ENCODE assay signal across 20 cellular contexts in genomic region chr2:241082338-241083090, GRCh38. TPM values are rescaled to one million over a fixed set of nuclear protein-coding genes. Genes with fewer than 3 reads are reported as not detected.
A peak's percentile ranks its signal among the peaks of the same experiment; 100 is the strongest.
DNase-seq lines count a peak whose midpoint lies in the region; ATAC-seq and TF ChIP-seq lines count a peak whose summit lies in the region.
"Had no signal": no experiment of that assay in that cellular context is flagged by ENCODE, and none has a peak within 500 bp of the region (broad histone marks: within the 10 kb centered on the region; RNA-seq: fewer than 3 reads in every experiment).

No MANE protein-coding gene starts in this region.

- H3K27ac Mint-ChIP-seq in activated naive CD4-positive, alpha-beta T cell treated with anti-CD3 and anti-CD28 coated beads, Interleukin-2, amount 10 ng/mL, durations not matched to agents 7 days and 5 days: peak overlapping the region; percentile 68
- H3K27ac Mint-ChIP-seq in activated CD4-positive, alpha-beta memory T cell treated with anti-CD3 and anti-CD28 coated beads for 36 hours: peak overlapping the region; percentile 30
- no peak overlapping the region for H3K27ac Mint-ChIP-seq in HFFc6

- H3K4me3 ChIP-seq in testis (no peak overlapping the region), breast epithelium (no peak overlapping the region), gastroesophageal sphincter (no peak overlapping the region)
- H3K4me3 ChIP-seq: esophagus muscularis mucosa, psoas muscle, skin epidermis had no signal

- TF ChIP-seq CTCF in testis (IDR thresholded peaks at IDR 0.05): no peak
- no peak for TF ChIP-seq CTCF in breast epithelium (IDR thresholded peaks at IDR 0.05)
- no peak for TF ChIP-seq CTCF in gastroesophageal sphincter (IDR thresholded peaks at IDR 0.05)
- TF ChIP-seq CTCF in HFFc6 (IDR thresholded peaks at IDR 0.05): no peak

- H3K9me3 Mint-ChIP-seq in activated naive CD4-positive, alpha-beta T cell treated with anti-CD3 and anti-CD28 coated beads, Interleukin-2, amount 10 ng/mL, durations not matched to agents 7 days and 5 days: no peaks in the 10 kb centered on the region
- peaks cover 4% of the 10 kb centered on the region for H3K9me3 Mint-ChIP-seq in activated CD4-positive, alpha-beta memory T cell treated with anti-CD3 and anti-CD28 coated beads for 36 hours
- H3K9me3 Mint-ChIP-seq in HFFc6: no peaks in the 10 kb centered on the region

- H3K36me3 ChIP-seq in testis (ENCODE audit: low read depth, missing control alignments): no peaks in the 10 kb centered on the region
- H3K36me3 ChIP-seq in breast epithelium: no peaks in the 10 kb centered on the region
- peaks cover 0 to 31% of the 10 kb centered on the region in 2 donors for H3K36me3 ChIP-seq in gastroesophageal sphincter

- H3K9me3 ChIP-seq in testis: no peaks in the 10 kb centered on the region
- H3K9me3 ChIP-seq in breast epithelium: no peaks in the 10 kb centered on the region
- H3K9me3 ChIP-seq in gastroesophageal sphincter: no peaks in the 10 kb centered on the region
- H3K9me3 ChIP-seq: esophagus muscularis mucosa, psoas muscle had no signal

- intact Hi-C loops in activated CD4-positive, alpha-beta memory T cell treated with anti-CD3 and anti-CD28 coated beads for 36 hours (cut with micrococcal nuclease): no loop called here
- intact Hi-C loops in testis (cut with DNase I; ENCODE audit: low total_unique reads): no loop called here
- intact Hi-C loops in breast epithelium (cut with DNase I; ENCODE audit: low total_unique reads): no loop called here

- H3K36me3 Mint-ChIP-seq in activated naive CD4-positive, alpha-beta T cell treated with anti-CD3 and anti-CD28 coated beads, Interleukin-2, amount 10 ng/mL, durations not matched to agents 7 days and 5 days: peaks cover 18% of the 10 kb centered on the region
- peaks cover 27% of the 10 kb centered on the region for H3K36me3 Mint-ChIP-seq in activated CD4-positive, alpha-beta memory T cell treated with anti-CD3 and anti-CD28 coated beads for 36 hours
- H3K36me3 Mint-ChIP-seq in HFFc6 (ENCODE audit: low read depth): peaks cover 9% of the 10 kb centered on the region

- CTCF ChIA-PET in activated naive CD4-positive, alpha-beta T cell treated with anti-CD3 and anti-CD28 coated beads, Interleukin-2, amount 10 ng/mL, durations not matched to agents 7 days and 5 days (lab: Charles Lee): interaction anchor here (0.9 kb wide), 1 partner anchor 68 kb away, joined by 3 read pairs; the partner anchor contains the start of gene PPP1R7
- CTCF ChIA-PET in activated CD4-positive, alpha-beta memory T cell treated with anti-CD3 and anti-CD28 coated beads for 36 hours (lab: Charles Lee): interaction anchor here (1.3 kb wide), 1 partner anchor 68 kb away, joined by 3 read pairs; no protein-coding TSS in a partner anchor

- peaks cover 5% of the 10 kb centered on the region for H3K4me1 Mint-ChIP-seq in activated naive CD4-positive, alpha-beta T cell treated with anti-CD3 and anti-CD28 coated beads, Interleukin-2, amount 10 ng/mL, durations not matched to agents 7 days and 5 days
- H3K4me1 Mint-ChIP-seq in activated CD4-positive, alpha-beta memory T cell treated with anti-CD3 and anti-CD28 coated beads for 36 hours (ENCODE audit: low read depth): peaks cover 2% of the 10 kb centered on the region
- H3K4me1 Mint-ChIP-seq in HFFc6 (ENCODE audit: low read depth): no peaks in the 10 kb centered on the region; the same call in 1 of the 2 replicates
- H3K4me1 Mint-ChIP-seq: CD14-positive monocyte, neural crest cell had no signal

- no peak for DNase-seq in activated naive CD4-positive, alpha-beta T cell treated with anti-CD3 and anti-CD28 coated beads, Interleukin-2, amount 10 ng/mL, durations not matched to agents 7 days and 5 days
- DNase-seq in activated naive CD4-positive, alpha-beta T cell (lab: John Stamatoyannopoulos, UW): no peak
- DNase-seq in activated CD4-positive, alpha-beta memory T cell treated with anti-CD3 and anti-CD28 coated beads for 36 hours: no peak
- peak; percentile 8 for DNase-seq in iPS-NIHi7 (ENCODE audit: extremely low spot score)
- peak; percentile 13 for DNase-seq in testis
- DNase-seq in breast epithelium (ENCODE audit: low spot score in 2 of 2): no peak
- DNase-seq in HFFc6: no peak
- DNase-seq: ACHN; DMS153; Karpas-422; left cardiac atrium; NCI-H1092 treated with DMSO at 0.1 percent for 48 hours; NCI-H510A; psoas muscle; stimulated activated CD4-positive, alpha-beta T cell treated with anti-CD3 and anti-CD28 coated beads, Interleukin-2, amount 100 ng/mL, for 48 hours had no signal

- no peaks in the 10 kb centered on the region for H3K27me3 Mint-ChIP-seq in activated naive CD4-positive, alpha-beta T cell treated with anti-CD3 and anti-CD28 coated beads, Interleukin-2, amount 10 ng/mL, durations not matched to agents 7 days and 5 days
- no peaks in the 10 kb centered on the region for H3K27me3 Mint-ChIP-seq in activated CD4-positive, alpha-beta memory T cell treated with anti-CD3 and anti-CD28 coated beads for 36 hours
- peaks cover 3% of the 10 kb centered on the region for H3K27me3 Mint-ChIP-seq in HFFc6 (ENCODE audit: insufficient read depth)

- TF ChIP-seq EP300 in gastroesophageal sphincter (IDR thresholded peaks at IDR 0.05): no peak

- H3K4me3 Mint-ChIP-seq in activated naive CD4-positive, alpha-beta T cell treated with anti-CD3 and anti-CD28 coated beads, Interleukin-2, amount 10 ng/mL, durations not matched to agents 7 days and 5 days: no peak overlapping the region
- H3K4me3 Mint-ChIP-seq in activated CD4-positive, alpha-beta memory T cell treated with anti-CD3 and anti-CD28 coated beads for 36 hours: no peak overlapping the region
- H3K4me3 Mint-ChIP-seq in HFFc6: no peak overlapping the region
- H3K4me3 Mint-ChIP-seq: CD14-positive monocyte, neural crest cell had no signal

- ATAC-seq in gastroesophageal sphincter: no peak

- POLR2A ChIA-PET in activated CD4-positive, alpha-beta memory T cell treated with anti-CD3 and anti-CD28 coated beads for 36 hours (lab: Charles Lee): no interaction called here

- H3K27ac ChIP-seq in testis (no peak overlapping the region), breast epithelium (no peak overlapping the region), gastroesophageal sphincter (no peak overlapping the region)
- H3K27ac ChIP-seq: esophagus muscularis mucosa, psoas muscle had no signal

- WGBS in testis, 2 donors: 85 to 90% methylated on average over 4 to 14 of the region's 14 CpGs
- 72% methylated on average over 3 of the region's 14 CpGs; no CpG with 5 or more reads in 1 of the 2 donors for WGBS in gastroesophageal sphincter (ENCODE audit: low coverage in 1 of 2), 2 donors

- TF ChIP-seq POLR2A in testis (IDR thresholded peaks at IDR 0.05) (no peak), breast epithelium (IDR thresholded peaks at IDR 0.05) (no peak), gastroesophageal sphincter (IDR thresholded peaks at IDR 0.05) (no peak)

- H3K27me3 ChIP-seq in testis (no peaks in the 10 kb centered on the region), breast epithelium (no peaks in the 10 kb centered on the region), gastroesophageal sphincter (no peaks in the 10 kb centered on the region)
- H3K27me3 ChIP-seq: esophagus muscularis mucosa had no signal

- H3K4me1 ChIP-seq in testis (peaks cover 6% of the 10 kb centered on the region), breast epithelium (no peaks in the 10 kb centered on the region), gastroesophageal sphincter (peaks cover 0 to 6% (median 0%) of the 10 kb centered on the region in 3 donors)
- H3K4me1 ChIP-seq: psoas muscle had no signal

RNA-seq across cellular contexts. Expression of gene MTERF4, which starts 19.6 kb away (rescaled TPM):
- 10 to 100 TPM; 43.9 to 46.0 TPM for total RNA-seq in activated CD4-positive, alpha-beta memory T cell treated with anti-CD3 and anti-CD28 coated beads for 36 hours
- total RNA-seq in testis (10 to 100 TPM; 26.4 to 40.6 TPM), breast epithelium (10 to 100 TPM; 35.7 to 54.6 (median 50.2) TPM), gastroesophageal sphincter (10 to 100 TPM; 27.1 to 33.0 (median 32.1) TPM)
- 37.3 TPM for polyA plus RNA-seq in testis (ENCODE audit: insufficient read depth, low read depth, low replicate concordance)
- total RNA-seq in HFFc6 (2021; fragmentation: NEBNext Ultra II Directional; extraction: Animal tissue kit (Norgen Biotek cat#: 25700)): 10 to 100 TPM; 17.2 to 20.6 (median 17.9) TPM

Comparison
In these comparisons a context has a peak if more than half of its experiments do, and no peak if none do; other contexts are left out.
1. DNase-seq: peak in iPS-NIHi7 (single experiment) and testis (single experiment); none in activated naive CD4-positive, alpha-beta T cell treated with anti-CD3 and anti-CD28 coated beads, Interleukin-2, amount 10 ng/mL, durations not matched to agents 7 days and 5 days (single experiment), activated naive CD4-positive, alpha-beta T cell (0 of 4), activated CD4-positive, alpha-beta memory T cell treated with anti-CD3 and anti-CD28 coated beads for 36 hours (single experiment), breast epithelium (0 of 2) and HFFc6 (single experiment).